ENCODE assay signal across 1 cellular context in the genomic region with DNA sequence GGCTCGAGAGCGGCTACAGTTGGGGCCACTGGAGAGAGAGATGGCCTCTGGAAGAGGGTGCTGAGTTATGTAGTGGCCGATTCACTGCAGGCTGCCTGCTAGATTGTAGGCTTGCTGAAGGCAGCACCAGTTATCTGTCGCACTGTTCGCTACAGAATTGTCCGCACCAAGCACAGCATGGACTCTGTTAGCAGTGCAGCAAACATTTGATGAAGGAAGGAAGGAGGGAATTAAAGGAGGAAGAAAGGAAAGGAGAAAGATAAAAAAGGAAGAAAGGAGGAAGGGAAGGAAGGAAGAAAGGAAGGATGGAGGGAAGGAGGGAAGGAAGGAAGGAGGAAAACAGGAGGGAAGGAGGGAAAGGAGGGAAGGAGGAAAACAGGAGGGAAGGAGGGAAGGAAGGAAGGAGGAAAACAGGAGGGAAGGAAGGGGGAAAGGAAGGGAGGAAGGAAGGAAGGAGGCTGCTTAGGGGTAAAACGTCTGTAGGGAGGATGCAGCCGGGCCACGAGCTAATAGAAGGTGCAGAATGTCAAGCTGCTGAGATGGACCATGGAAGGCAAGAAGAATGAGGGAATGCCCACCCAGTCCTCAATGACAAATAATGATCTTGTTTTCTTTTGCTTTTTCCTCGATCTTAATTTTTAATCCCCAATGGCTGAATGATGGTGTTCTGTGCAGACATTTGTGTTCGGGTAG.
TF ChIP-seq lines count a peak whose summit lies in the region.

No MANE protein-coding gene starts in this region.

TF ChIP-seq in H1, 55 proteins besides CTCF, POLR2A, EP300 and RAD21:
- TF ChIP-seq BACH1 (IDR thresholded peaks at IDR 0.05; ENCODE audit: low read length) (no peak), RXRA (IDR thresholded peaks at IDR 0.05; ENCODE audit: insufficient read depth, low read depth, low read length) (no peak), TCF12 (IDR thresholded peaks at IDR 0.05; ENCODE audit: low read depth, low read length) (no peak)
- TF ChIP-seq, protein P1, sequence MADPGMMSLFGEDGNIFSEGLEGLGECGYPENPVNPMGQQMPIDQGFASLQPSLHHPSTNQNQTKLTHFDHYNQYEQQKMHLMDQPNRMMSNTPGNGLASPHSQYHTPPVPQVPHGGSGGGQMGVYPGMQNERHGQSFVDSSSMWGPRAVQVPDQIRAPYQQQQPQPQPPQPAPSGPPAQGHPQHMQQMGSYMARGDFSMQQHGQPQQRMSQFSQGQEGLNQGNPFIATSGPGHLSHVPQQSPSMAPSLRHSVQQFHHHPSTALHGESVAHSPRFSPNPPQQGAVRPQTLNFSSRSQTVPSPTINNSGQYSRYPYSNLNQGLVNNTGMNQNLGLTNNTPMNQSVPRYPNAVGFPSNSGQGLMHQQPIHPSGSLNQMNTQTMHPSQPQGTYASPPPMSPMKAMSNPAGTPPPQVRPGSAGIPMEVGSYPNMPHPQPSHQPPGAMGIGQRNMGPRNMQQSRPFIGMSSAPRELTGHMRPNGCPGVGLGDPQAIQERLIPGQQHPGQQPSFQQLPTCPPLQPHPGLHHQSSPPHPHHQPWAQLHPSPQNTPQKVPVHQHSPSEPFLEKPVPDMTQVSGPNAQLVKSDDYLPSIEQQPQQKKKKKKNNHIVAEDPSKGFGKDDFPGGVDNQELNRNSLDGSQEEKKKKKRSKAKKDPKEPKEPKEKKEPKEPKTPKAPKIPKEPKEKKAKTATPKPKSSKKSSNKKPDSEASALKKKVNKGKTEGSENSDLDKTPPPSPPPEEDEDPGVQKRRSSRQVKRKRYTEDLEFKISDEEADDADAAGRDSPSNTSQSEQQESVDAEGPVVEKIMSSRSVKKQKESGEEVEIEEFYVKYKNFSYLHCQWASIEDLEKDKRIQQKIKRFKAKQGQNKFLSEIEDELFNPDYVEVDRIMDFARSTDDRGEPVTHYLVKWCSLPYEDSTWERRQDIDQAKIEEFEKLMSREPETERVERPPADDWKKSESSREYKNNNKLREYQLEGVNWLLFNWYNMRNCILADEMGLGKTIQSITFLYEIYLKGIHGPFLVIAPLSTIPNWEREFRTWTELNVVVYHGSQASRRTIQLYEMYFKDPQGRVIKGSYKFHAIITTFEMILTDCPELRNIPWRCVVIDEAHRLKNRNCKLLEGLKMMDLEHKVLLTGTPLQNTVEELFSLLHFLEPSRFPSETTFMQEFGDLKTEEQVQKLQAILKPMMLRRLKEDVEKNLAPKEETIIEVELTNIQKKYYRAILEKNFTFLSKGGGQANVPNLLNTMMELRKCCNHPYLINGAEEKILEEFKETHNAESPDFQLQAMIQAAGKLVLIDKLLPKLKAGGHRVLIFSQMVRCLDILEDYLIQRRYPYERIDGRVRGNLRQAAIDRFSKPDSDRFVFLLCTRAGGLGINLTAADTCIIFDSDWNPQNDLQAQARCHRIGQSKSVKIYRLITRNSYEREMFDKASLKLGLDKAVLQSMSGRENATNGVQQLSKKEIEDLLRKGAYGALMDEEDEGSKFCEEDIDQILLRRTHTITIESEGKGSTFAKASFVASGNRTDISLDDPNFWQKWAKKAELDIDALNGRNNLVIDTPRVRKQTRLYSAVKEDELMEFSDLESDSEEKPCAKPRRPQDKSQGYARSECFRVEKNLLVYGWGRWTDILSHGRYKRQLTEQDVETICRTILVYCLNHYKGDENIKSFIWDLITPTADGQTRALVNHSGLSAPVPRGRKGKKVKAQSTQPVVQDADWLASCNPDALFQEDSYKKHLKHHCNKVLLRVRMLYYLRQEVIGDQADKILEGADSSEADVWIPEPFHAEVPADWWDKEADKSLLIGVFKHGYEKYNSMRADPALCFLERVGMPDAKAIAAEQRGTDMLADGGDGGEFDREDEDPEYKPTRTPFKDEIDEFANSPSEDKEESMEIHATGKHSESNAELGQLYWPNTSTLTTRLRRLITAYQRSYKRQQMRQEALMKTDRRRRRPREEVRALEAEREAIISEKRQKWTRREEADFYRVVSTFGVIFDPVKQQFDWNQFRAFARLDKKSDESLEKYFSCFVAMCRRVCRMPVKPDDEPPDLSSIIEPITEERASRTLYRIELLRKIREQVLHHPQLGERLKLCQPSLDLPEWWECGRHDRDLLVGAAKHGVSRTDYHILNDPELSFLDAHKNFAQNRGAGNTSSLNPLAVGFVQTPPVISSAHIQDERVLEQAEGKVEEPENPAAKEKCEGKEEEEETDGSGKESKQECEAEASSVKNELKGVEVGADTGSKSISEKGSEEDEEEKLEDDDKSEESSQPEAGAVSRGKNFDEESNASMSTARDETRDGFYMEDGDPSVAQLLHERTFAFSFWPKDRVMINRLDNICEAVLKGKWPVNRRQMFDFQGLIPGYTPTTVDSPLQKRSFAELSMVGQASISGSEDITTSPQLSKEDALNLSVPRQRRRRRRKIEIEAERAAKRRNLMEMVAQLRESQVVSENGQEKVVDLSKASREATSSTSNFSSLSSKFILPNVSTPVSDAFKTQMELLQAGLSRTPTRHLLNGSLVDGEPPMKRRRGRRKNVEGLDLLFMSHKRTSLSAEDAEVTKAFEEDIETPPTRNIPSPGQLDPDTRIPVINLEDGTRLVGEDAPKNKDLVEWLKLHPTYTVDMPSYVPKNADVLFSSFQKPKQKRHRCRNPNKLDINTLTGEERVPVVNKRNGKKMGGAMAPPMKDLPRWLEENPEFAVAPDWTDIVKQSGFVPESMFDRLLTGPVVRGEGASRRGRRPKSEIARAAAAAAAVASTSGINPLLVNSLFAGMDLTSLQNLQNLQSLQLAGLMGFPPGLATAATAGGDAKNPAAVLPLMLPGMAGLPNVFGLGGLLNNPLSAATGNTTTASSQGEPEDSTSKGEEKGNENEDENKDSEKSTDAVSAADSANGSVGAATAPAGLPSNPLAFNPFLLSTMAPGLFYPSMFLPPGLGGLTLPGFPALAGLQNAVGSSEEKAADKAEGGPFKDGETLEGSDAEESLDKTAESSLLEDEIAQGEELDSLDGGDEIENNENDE (IDR thresholded peaks at IDR 0.05; ENCODE audit: insufficient replicate concordance, low read length), result no peak
